8 cellular contexts compared by ENCODE assay signal in genomic region chr9:83707518-83707767, GRCh38. TPM values are rescaled to one million over a fixed set of nuclear protein-coding genes. Genes with fewer than 3 reads are reported as not detected.
DNase-seq lines count a peak whose midpoint lies in the region; ATAC-seq, FAIRE-seq and TF ChIP-seq lines count a peak whose summit lies in the region.

No MANE protein-coding gene starts in this region.

- no peaks in the 10 kb centered on the region for H3K27me3 ChIP-seq in CD4-positive, alpha-beta memory T cell (ENCODE audit: insufficient read depth, low read length)
- H3K27me3 ChIP-seq in H1 (replicated peaks in 1 of 4; ENCODE audit: control insufficient read depth in 3 of 4, extremely low read depth in 1 of 4, insufficient read depth in 3 of 4, low read length in 3 of 4) (no peaks in the 10 kb centered on the region), upper lobe of left lung (no peaks in the 10 kb centered on the region)

- no peak for TF ChIP-seq CTCF in VCaP (conservative IDR thresholded peaks at IDR 0.05)
- TF ChIP-seq CTCF in H1 (IDR thresholded peaks at IDR 0.05; ENCODE audit: control extremely low read depth in 1 of 3, insufficient read depth in 1 of 3, low read depth in 1 of 3, low read length in 3 of 3): no peak
- no peak for TF ChIP-seq CTCF in upper lobe of left lung (IDR thresholded peaks at IDR 0.05)

- no peaks in the 10 kb centered on the region for H3K9me3 ChIP-seq in CD4-positive, alpha-beta memory T cell (ENCODE audit: control insufficient read depth in 1 of 2, low read length in 2 of 2)
- H3K9me3 ChIP-seq in H1 (ENCODE audit: insufficient read depth in 2 of 2, low read depth in 1 of 2, low read length in 1 of 2) (peaks cover 0 to 2% of the 10 kb centered on the region in 2 experiments; a peak in 1 of 4 replicates), upper lobe of left lung (no peaks in the 10 kb centered on the region)

- no peaks in the 10 kb centered on the region; the same call in 1 of the 2 replicates for H3K23me2 ChIP-seq in H1 (ENCODE audit: low read depth, low read length)

- no peak overlapping the region for H2AFZ ChIP-seq in H1 (ENCODE audit: low read length)

- peaks cover 5 to 19% of the 10 kb centered on the region in 2 donors for H3K36me3 Mint-ChIP-seq in CD4-positive, alpha-beta memory T cell
- peaks cover 6 to 23% (median 11%) of the 10 kb centered on the region in 3 donors for H3K36me3 Mint-ChIP-seq in naive thymus-derived CD8-positive, alpha-beta T cell

- peaks cover 47% of the 10 kb centered on the region for H3K4me1 ChIP-seq in CD4-positive, alpha-beta memory T cell (ENCODE audit: insufficient read depth, low read length)
- no peaks in the 10 kb centered on the region; a peak in 1 of 7 replicates for H3K4me1 ChIP-seq in H1 (replicated peaks in 1 of 4; ENCODE audit: control insufficient read depth in 3 of 4, insufficient read depth in 4 of 4, low read length in 3 of 4)
- peaks cover 13 to 45% (median 16%) of the 10 kb centered on the region in 4 donors for H3K4me1 ChIP-seq in upper lobe of left lung

- H3K27me3 Mint-ChIP-seq in CD4-positive, alpha-beta memory T cell: no peaks in the 10 kb centered on the region
- H3K27me3 Mint-ChIP-seq in naive thymus-derived CD8-positive, alpha-beta T cell: no peaks in the 10 kb centered on the region

- no peaks in the 10 kb centered on the region for H3K36me3 ChIP-seq in CD4-positive, alpha-beta memory T cell (ENCODE audit: insufficient read depth, low read length)
- no peaks in the 10 kb centered on the region; a peak in 1 of 8 replicates for H3K36me3 ChIP-seq in H1 (ENCODE audit: control insufficient read depth in 2 of 4, insufficient read depth in 4 of 4, low read length in 3 of 4)
- H3K36me3 ChIP-seq in upper lobe of left lung: no peaks in the 10 kb centered on the region

- no peak for TF ChIP-seq RAD21 in H1 (IDR thresholded peaks at IDR 0.05 in 1 of 2, conservative IDR thresholded peaks at IDR 0.05 in 1 of 2; ENCODE audit: low read depth in 2 of 2, low read length in 2 of 2)

- no peak overlapping the region for H2BK120ac ChIP-seq in H1 (replicated peaks; ENCODE audit: low read depth, low read length)

- FAIRE-seq in H1 (lab: Jason Lieb, UNC): no peak

- H3K9ac ChIP-seq in H1 (replicated peaks in 1 of 4; ENCODE audit: extremely low read depth in 1 of 4, low read depth in 3 of 4, low read length in 3 of 4): peak overlapping the region; percentile 98 to 100 (median 98)

- H3K4me3 ChIP-seq in CD4-positive, alpha-beta memory T cell (ENCODE audit: low read length in 2 of 2): peak overlapping the region; percentile 47 to 97
- H3K4me3 ChIP-seq in H1 (ENCODE audit: extremely low read depth in 1 of 4, insufficient read depth in 2 of 4, low read depth in 3 of 4, low read length in 4 of 4): peak overlapping the region; percentile 79 to 99 (median 93)
- peak overlapping the region; percentile 61 to 82 (median 80) for H3K4me3 ChIP-seq in upper lobe of left lung

- no peak for TF ChIP-seq POLR2A in H1 (IDR thresholded peaks at IDR 0.05; ENCODE audit: control extremely low read depth in 1 of 2, low read depth in 2 of 2, low read length in 2 of 2)
- TF ChIP-seq POLR2A in upper lobe of left lung (IDR thresholded peaks at IDR 0.05): no peak

- peak overlapping the region; percentile 99 to 100 (median 100) for H3K27ac Mint-ChIP-seq in CD4-positive, alpha-beta memory T cell
- H3K27ac Mint-ChIP-seq in naive thymus-derived CD8-positive, alpha-beta T cell: peak overlapping the region; percentile 95 to 100 (median 99)

- no peak overlapping the region for H2BK15ac ChIP-seq in H1 (ENCODE audit: low read length)

- H3K14ac ChIP-seq in H1 (ENCODE audit: insufficient read length): no peak overlapping the region

- peaks cover 0 to 3% of the 10 kb centered on the region in 2 experiments for H4K20me1 ChIP-seq in H1 (replicated peaks in 1 of 2; ENCODE audit: control insufficient read depth in 1 of 2, insufficient read depth in 2 of 2, low read length in 2 of 2)

- peak overlapping the region; percentile 69 for H3K4ac ChIP-seq in H1 (replicated peaks; ENCODE audit: insufficient read length, low read depth, low read length)

- H3K9me3 Mint-ChIP-seq in CD4-positive, alpha-beta memory T cell: peaks cover 0 to 2% (median 0%) of the 10 kb centered on the region in 8 donors
- H3K9me3 Mint-ChIP-seq in naive thymus-derived CD8-positive, alpha-beta T cell: no peaks in the 10 kb centered on the region

- no peak overlapping the region for H3K23ac ChIP-seq in H1 (ENCODE audit: insufficient read length)

- 1% methylated on average over 26 of the region's 26 CpGs; no CpG with 5 or more reads in 1 of the 2 experiments for WGBS in H1 (ENCODE audit: extremely low coverage in 1 of 2, insufficient coverage in 1 of 2, insufficient read length in 1 of 2, insufficient replicate concordance in 2 of 2, low coverage in 1 of 2, low lambda C conversion rate in 2 of 2, missing lambda C conversion rate in 1 of 2), 2 experiments
- WGBS in upper lobe of left lung, 2 donors: 0% methylated on average over 1 to 4 of the region's 26 CpGs

- H3K18ac ChIP-seq in H1 (ENCODE audit: extremely low read depth, low read length): peak overlapping the region; percentile 91; the same call in 1 of the 2 replicates

- no peak overlapping the region for H2AK5ac ChIP-seq in H1 (ENCODE audit: low read depth, low read length)

- TF ChIP-seq EP300 in H1 (IDR thresholded peaks at IDR 0.05; ENCODE audit: borderline replicate concordance in 1 of 2, low read depth in 2 of 2, low read length in 2 of 2): no peak
- TF ChIP-seq EP300 in upper lobe of left lung (IDR thresholded peaks at IDR 0.05): no peak

- peak overlapping the region; percentile 98 for H3K27ac ChIP-seq in CD4-positive, alpha-beta memory T cell (ENCODE audit: low read depth, low read length)
- H3K27ac ChIP-seq in VCaP (peak overlapping the region; percentile 98), H1 (ENCODE audit: low read depth, low read length) (peak overlapping the region; percentile 100), upper lobe of left lung (peak overlapping the region; percentile 98 to 99 (median 99))

- peak overlapping the region; percentile 95 for H3K56ac ChIP-seq in H1 (replicated peaks; ENCODE audit: insufficient read length, low read depth, low read length)

- no peak for DNase-seq in CD4-positive, alpha-beta memory T cell
- DNase-seq in H1 (ENCODE audit: low read depth in 1 of 2, low spot score in 2 of 2) (no peak), upper lobe of left lung (peak in 1 of 2 donors; percentile 95), posterior vena cava (ENCODE audit: low spot score) (no peak)
- no peak for DNase-seq in naive thymus-derived CD8-positive, alpha-beta T cell

- POLR2A ChIA-PET in CD4-positive, alpha-beta memory T cell (lab: Charles Lee; ENCODE audit: partially characterized antibody): interaction anchor here (0.8 to 3.5 kb wide), 24 partner anchors 8 to 586 kb away, joined by 3 to 59 read pairs (median 5); partner anchors contain the start of genes HNRNPK, IDNK, KIF27 and RMI1
- POLR2A ChIA-PET in H1 (lab: Charles Lee; ENCODE audit: partially characterized antibody): interaction anchor here (0.7 to 2.7 kb wide), 24 partner anchors 8 to 460 kb away, joined by 3 to 15 read pairs (median 4); partner anchors contain the start of genes HNRNPK, KIF27 and RMI1
- POLR2A ChIA-PET in naive thymus-derived CD8-positive, alpha-beta T cell (lab: Charles Lee): interaction anchor here (0.8 to 3.6 kb wide), 18 partner anchors 8 to 273 kb away, joined by 3 to 39 read pairs (median 4); partner anchors contain the start of genes HNRNPK, IDNK, KIF27 and RMI1

- peak overlapping the region; percentile 100; the same call in 1 of the 2 replicates for H2BK12ac ChIP-seq in H1 (ENCODE audit: low read depth, low read length)

- peak overlapping the region; percentile 94 for H4K91ac ChIP-seq in H1 (replicated peaks; ENCODE audit: insufficient read length, low read length)

- H3K4me1 Mint-ChIP-seq in CD4-positive, alpha-beta memory T cell: peaks cover 34 to 48% (median 41%) of the 10 kb centered on the region in 4 donors
- H3K4me1 Mint-ChIP-seq in naive thymus-derived CD8-positive, alpha-beta T cell: peaks cover 27 to 54% (median 45%) of the 10 kb centered on the region in 4 donors

- H3K79me2 ChIP-seq in H1 (ENCODE audit: control insufficient read depth in 1 of 2, insufficient read depth in 2 of 2, low read length in 2 of 2): peaks cover 36 to 50% of the 10 kb centered on the region in 2 experiments

- no peaks in the 10 kb centered on the region for H3K79me1 ChIP-seq in H1 (ENCODE audit: low read depth, low read length)

- ATAC-seq in GM19397 (IDR thresholded peaks at IDR 0.05; ENCODE audit: unreplicated experiment): peak; percentile 53
- peak; percentile 43 for ATAC-seq in HG03442 (IDR thresholded peaks at IDR 0.05; ENCODE audit: unreplicated experiment)
- ATAC-seq in naive thymus-derived CD8-positive, alpha-beta T cell: no peak
- peak; percentile 78 to 90 for ATAC-seq in upper lobe of left lung (ENCODE audit: low FRiP score in 2 of 2)

- CTCF ChIA-PET in CD4-positive, alpha-beta memory T cell (lab: Charles Lee; ENCODE audit: partially characterized antibody): interaction anchor here (0.8 to 2.4 kb wide), 9 partner anchors 9 to 214 kb away, joined by 3 to 20 read pairs (median 4); partner anchors contain the start of gene KIF27
- CTCF ChIA-PET in H1 (lab: Charles Lee; ENCODE audit: partially characterized antibody): no interaction called here

- intact Hi-C loops in CD4-positive, alpha-beta memory T cell (cut with micrococcal nuclease): loop anchor here (1.0 to 5.0 kb wide), 2 partner anchors 40 to 84 kb away; partner anchors contain the start of gene IDNK
- intact Hi-C loops in posterior vena cava (cut with DNase I): no loop called here

- peak overlapping the region; percentile 100 for H2BK5ac ChIP-seq in H1 (ENCODE audit: low read depth, low read length)

- peak overlapping the region; percentile 99 for H4K8ac ChIP-seq in H1 (ENCODE audit: extremely low read depth, insufficient read depth, low read length)

- peak overlapping the region; percentile 87 to 99 (median 92) for H3K4me3 Mint-ChIP-seq in CD4-positive, alpha-beta memory T cell
- peak overlapping the region; percentile 85 to 100 (median 94) for H3K4me3 Mint-ChIP-seq in naive thymus-derived CD8-positive, alpha-beta T cell

- peak overlapping the region; percentile 94 for H4K5ac ChIP-seq in H1 (ENCODE audit: insufficient read length, low read depth, low read length)

- H2BK20ac ChIP-seq in H1 (ENCODE audit: low read length): no peak overlapping the region

- peak overlapping the region; percentile 70 to 87 for H3K4me2 ChIP-seq in H1 (ENCODE audit: insufficient read depth in 1 of 2, low read depth in 2 of 2, low read length in 2 of 2)

RNA-seq across cellular contexts. Expression of gene UBQLN1, which starts 0.3 kb away (rescaled TPM):
- 100 to 1,000 TPM; 106 to 122 TPM for total RNA-seq in CD4-positive, alpha-beta memory T cell
- polyA plus RNA-seq in CD4-positive, alpha-beta memory T cell: 10 to 100 TPM; 66.8 to 80.6 TPM
- total RNA-seq in H1 (2021; fragmentation: NEBNext Ultra II Directional; extraction: Animal tissue kit (Norgen Biotek cat#: 25700)): 101 and 105 TPM in 2 replicates
- polyA plus RNA-seq in H1 (2011; rRNA removed): 49.8 and 62.4 TPM in 2 replicates
- polyA plus RNA-seq in H1 (2011; cell fraction: cytosol; rRNA removed): 70.9 TPM
- 62.0 TPM for polyA plus RNA-seq in H1 (2011; cell fraction: nucleus; rRNA removed)
- polyA plus RNA-seq in H1 (2012, experiment 1 of 2): 58.3 to 81.6 TPM (median 71.5 TPM) in 4 replicates
- 6.7 TPM for polyA plus RNA-seq in H1 (2012, experiment 2 of 2)
- 64.1 TPM for polyA plus RNA-seq in H1 (2013, experiment 1 of 2)
- 64.0 TPM for polyA plus RNA-seq in H1 (2013, experiment 2 of 2)
- polyA minus RNA-seq in H1 (2011; rRNA and poly(A)+ RNA removed): 206 and 251 TPM in 2 replicates
- polyA minus RNA-seq in H1 (2011; cell fraction: cytosol; rRNA and poly(A)+ RNA removed): 107 TPM
- polyA minus RNA-seq in H1 (2011; cell fraction: nucleus; rRNA and poly(A)+ RNA removed): 122 TPM
- 100 to 1,000 TPM; 112 to 122 TPM for total RNA-seq in naive thymus-derived CD8-positive, alpha-beta T cell
- 10 to 100 TPM; 65.4 to 70.8 (median 67.6) TPM for polyA plus RNA-seq in naive thymus-derived CD8-positive, alpha-beta T cell
- total RNA-seq in upper lobe of left lung (100 to 1,000 TPM in 2 of 6 donors, 10 to 100 TPM in 4; 75.6 to 113 (median 84.7) TPM), posterior vena cava (100 to 1,000 TPM in 1 of 2 donors, 10 to 100 TPM in 1; 75.6 to 101 TPM)

Comparison
In these comparisons a context has a peak if more than half of its experiments do, and no peak if none do; other contexts are left out.
1. ATAC-seq: peak in GM19397 (single experiment), HG03442 (single experiment) and upper lobe of left lung (2 of 2); none in naive thymus-derived CD8-positive, alpha-beta T cell (0 of 2).
2. Peak in every context shown above with its lines, with median percentiles within 50 percentile points of each other: H3K27ac ChIP-seq and H3K4me3 ChIP-seq.